8 cellular contexts compared by ENCODE assay signal in genomic region chr10:62048473-62048872, GRCh38.
DNase-seq lines count a peak whose midpoint lies in the region; ATAC-seq and TF ChIP-seq lines count a peak whose summit lies in the region.

No MANE protein-coding gene starts in this region.

- H3K4me3 ChIP-seq in breast epithelium (peak overlapping the region; percentile 60 to 66 (median 66)), mesodermal cell (ENCODE audit: extremely low read depth, insufficient read depth, low read length, poor library complexity, severe bottlenecking) (peak overlapping the region; percentile 51), transverse colon (peak overlapping the region in 2 of 4 donors; percentile 31 to 50)

- TF ChIP-seq EP300 in transverse colon (IDR thresholded peaks at IDR 0.05; ENCODE audit: low read depth) = no peak

- H3K36me3 ChIP-seq in breast epithelium (peaks cover 3% of the 10 kb centered on the region), mesodermal cell (ENCODE audit: control insufficient read depth, insufficient read depth, low read length) (peaks cover 20% of the 10 kb centered on the region), transverse colon (no peaks in the 10 kb centered on the region)

- H3K4me3 Mint-ChIP-seq in activated T-cell treated with anti-CD3 and anti-CD28 coated beads, Interleukin-2, amount 50 U/mL, for 24 hours = peak overlapping the region; percentile 90

- 80 to 83% methylated on average over 3 to 4 of the region's 5 CpGs for WGBS in mesodermal cell (ENCODE audit: insufficient coverage in 2 of 2), 2 experiments
- 48 to 56% methylated on average over 5 of the region's 5 CpGs for WGBS in transverse colon (ENCODE audit: low coverage in 1 of 2), 2 donors

- H3K4me1 Mint-ChIP-seq in activated T-cell treated with anti-CD3 and anti-CD28 coated beads, Interleukin-2, amount 50 U/mL, for 24 hours (ENCODE audit: low read depth) = peaks cover 99% of the 10 kb centered on the region

- H3K4me1 ChIP-seq in breast epithelium = peaks cover 5 to 25% of the 10 kb centered on the region in 2 donors
- peaks cover 42% of the 10 kb centered on the region for H3K4me1 ChIP-seq in mesodermal cell (ENCODE audit: control insufficient read depth, insufficient read depth, low read length, poor library complexity, severe bottlenecking)
- peaks cover 41 to 82% (median 57%) of the 10 kb centered on the region in 4 donors for H3K4me1 ChIP-seq in transverse colon

- no peaks in the 10 kb centered on the region for H3K9me3 ChIP-seq in breast epithelium
- no peaks in the 10 kb centered on the region for H3K9me3 ChIP-seq in mesodermal cell (ENCODE audit: control insufficient read depth, low read length)
- no peaks in the 10 kb centered on the region for H3K9me3 ChIP-seq in transverse colon

- DNase-seq in activated T-cell treated with anti-CD3 and anti-CD28 coated beads, Interleukin-2, amount 50 U/mL, for 24 hours = no peak
- DNase-seq in activated T-cell treated with anti-CD3 and anti-CD28 coated beads, Interleukin-2, amount 50 U/mL, for 48 hours = no peak
- DNase-seq in breast epithelium (ENCODE audit: low spot score in 2 of 2) (no peak), transverse colon (no peak), NCI-H345 treated with DMSO at 0.1 percent for 48 hours (lab: John Stamatoyannopoulos, UW; ENCODE audit: unreplicated experiment) (no peak), NCI-H446 treated with DMSO at 0.1 percent for 48 hours (lab: John Stamatoyannopoulos, UW) (no peak)

- no peak for TF ChIP-seq POLR2A in breast epithelium (IDR thresholded peaks at IDR 0.05)
- TF ChIP-seq POLR2A in transverse colon (IDR thresholded peaks at IDR 0.05) = no peak

- ATAC-seq in HG03432 (IDR thresholded peaks at IDR 0.05; ENCODE audit: unreplicated experiment) = no peak

- H3K9me3 Mint-ChIP-seq in activated T-cell treated with anti-CD3 and anti-CD28 coated beads, Interleukin-2, amount 50 U/mL, for 24 hours = peaks cover 6% of the 10 kb centered on the region

- in situ Hi-C loops in transverse colon (cut with MboI; ENCODE audit: low pct_ligation_motif_present in 1 of 4, low pct_unique_long_range_greater_than_20kb in 1 of 4, low sequenced_read_pairs in 3 of 4) = loop anchor here (10.0 kb wide), 4 partner anchors 144 to 196 kb away; partner anchors contain the start of gene ARID5B (in 3 of the 4)

- peak overlapping the region; percentile 100 for H3K27ac Mint-ChIP-seq in activated T-cell treated with anti-CD3 and anti-CD28 coated beads, Interleukin-2, amount 50 U/mL, for 24 hours

- peaks cover 73% of the 10 kb centered on the region for H3K36me3 Mint-ChIP-seq in activated T-cell treated with anti-CD3 and anti-CD28 coated beads, Interleukin-2, amount 50 U/mL, for 24 hours (ENCODE audit: low read depth)

- no peaks in the 10 kb centered on the region for H3K27me3 Mint-ChIP-seq in activated T-cell treated with anti-CD3 and anti-CD28 coated beads, Interleukin-2, amount 50 U/mL, for 24 hours

- TF ChIP-seq CTCF in breast epithelium (IDR thresholded peaks at IDR 0.05) = no peak
- TF ChIP-seq CTCF in transverse colon (IDR thresholded peaks at IDR 0.05) = no peak

- H3K27ac ChIP-seq in breast epithelium (peak overlapping the region; percentile 92 to 95), mesodermal cell (ENCODE audit: low read depth, low read length, severe bottlenecking) (peak overlapping the region; percentile 96), transverse colon (peak overlapping the region; percentile 85 to 92 (median 89))

- intact Hi-C loops in breast epithelium (cut with DNase I; ENCODE audit: low total_unique reads) (no loop called here), transverse colon (cut with DNase I; ENCODE audit: low total_unique reads) (loop anchor here (5.0 kb wide), 1 partner anchor 49 kb away; no protein-coding TSS in a partner anchor)

- H3K27me3 ChIP-seq in breast epithelium (no peaks in the 10 kb centered on the region), transverse colon (no peaks in the 10 kb centered on the region)
